In the genomic region with DNA sequence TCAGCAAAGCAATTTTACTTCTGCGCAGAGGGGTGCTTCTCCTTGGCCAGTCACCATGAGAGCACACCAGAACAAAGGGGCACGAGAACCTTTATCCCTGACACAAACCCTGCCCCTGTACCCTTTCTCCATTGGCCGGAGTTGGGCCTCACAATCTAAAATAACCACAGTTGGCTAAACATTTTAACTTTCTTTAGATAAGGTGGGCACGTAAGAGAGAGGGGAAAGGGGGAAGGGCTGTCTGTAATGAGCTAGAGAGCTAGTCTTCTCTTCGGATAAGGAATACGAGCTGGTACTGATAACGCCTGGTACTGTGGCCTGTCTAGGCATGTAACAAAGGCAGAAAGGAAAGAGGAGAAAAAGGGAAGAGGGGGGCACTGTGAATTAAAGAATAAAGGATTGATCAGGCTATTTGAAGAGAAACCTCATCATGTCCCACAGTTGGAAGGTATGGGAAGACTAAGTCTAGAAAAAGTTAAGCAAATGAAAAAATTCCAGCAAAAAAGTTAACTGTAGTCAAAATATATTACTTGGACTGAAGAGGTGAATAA, we compare ENCODE assay signal across 11 cellular contexts. TPM values are rescaled to one million over a fixed set of nuclear protein-coding genes. Genes with fewer than 3 reads are reported as not detected.
DNase-seq lines count a peak whose midpoint lies in the region; ATAC-seq, FAIRE-seq and TF ChIP-seq lines count a peak whose summit lies in the region.
"Had no signal": no experiment of that assay in that cellular context is flagged by ENCODE, and none has a peak within 500 bp of the region (broad histone marks: within the 10 kb centered on the region; RNA-seq: fewer than 3 reads in every experiment).

No MANE protein-coding gene starts in this region.

- H3K4me3 ChIP-seq in left ventricle myocardium inferior (no peak overlapping the region), SU-DHL-6 (ENCODE audit: insufficient read depth, low read length, poor library complexity, severe bottlenecking) (no peak overlapping the region), kidney (ENCODE audit: low read length in 2 of 2) (no peak overlapping the region)

- H3K4me2 ChIP-seq in SU-DHL-6 (ENCODE audit: low read depth, low read length, poor library complexity, severe bottlenecking): peak overlapping the region; percentile 82

- no peak for FAIRE-seq in kidney (lab: Jason Lieb, UNC)

- TF ChIP-seq POLR2A in erythroblast (IDR thresholded peaks at IDR 0.05; ENCODE audit: low read length): peak; percentile 79

- peak overlapping the region; percentile 79 for H3K27ac ChIP-seq in left ventricle myocardium inferior (replicated peaks)
- H3K27ac ChIP-seq in SU-DHL-6 (ENCODE audit: low read depth, low read length): peak overlapping the region; percentile 85
- H3K27ac ChIP-seq in kidney (ENCODE audit: low read depth in 2 of 2, low read length in 2 of 2): no peak overlapping the region

- H3K36me3 Mint-ChIP-seq in type B pancreatic cell: peaks cover 17% of the 10 kb centered on the region

- DNase-seq in left ventricle myocardium inferior (no peak), left cardiac atrium (no peak), erythroblast (lab: John Stamatoyannopoulos, UW) (peak; percentile 77 to 94), type B pancreatic cell (ENCODE audit: extremely low spot score, unreplicated experiment) (no peak), glomerular visceral epithelial cell (ENCODE audit: extremely low spot score) (no peak), NCI-H510A treated with DMSO at 0.1 percent for 48 hours (lab: John Stamatoyannopoulos, UW) (no peak), kidney (no peak)
- DNase-seq: naive B cell; NCI-H1694 treated with DMSO at 0.1 percent for 48 hours; stimulated activated CD4-positive, alpha-beta T cell treated with anti-CD3 and anti-CD28 coated beads, Interleukin-15, amount 100 ng/mL, for 24 hours had no signal

- H3F3A ChIP-seq in SU-DHL-6 (ENCODE audit: insufficient read depth): peaks cover 46% of the 10 kb centered on the region

- TF ChIP-seq CTCF in left ventricle myocardium inferior (IDR thresholded peaks at IDR 0.05; ENCODE audit: borderline replicate concordance) (no peak), SU-DHL-6 (IDR thresholded peaks at IDR 0.05; ENCODE audit: insufficient read depth, low read length, poor library complexity, severe bottlenecking) (no peak), type B pancreatic cell (conservative IDR thresholded peaks at IDR 0.05) (no peak), kidney (IDR thresholded peaks at IDR 0.05; ENCODE audit: borderline replicate concordance, extremely low read depth, insufficient read depth) (no peak)

- no peak for ATAC-seq in left cardiac atrium

- peak overlapping the region; percentile 96 for H3K27ac Mint-ChIP-seq in type B pancreatic cell

- H3K36me3 ChIP-seq in left ventricle myocardium inferior (peaks cover 41% of the 10 kb centered on the region), SU-DHL-6 (ENCODE audit: low read length) (peaks cover 42% of the 10 kb centered on the region), kidney (ENCODE audit: control insufficient read depth in 1 of 2, insufficient read depth in 2 of 2, low read length in 2 of 2) (peaks cover 1 to 15% of the 10 kb centered on the region in 2 donors)

- peak overlapping the region; percentile 75 for H2AFZ ChIP-seq in SU-DHL-6 (ENCODE audit: low read depth, low read length, severe bottlenecking)

- no peaks in the 10 kb centered on the region for H3K27me3 Mint-ChIP-seq in type B pancreatic cell
- H3K27me3 Mint-ChIP-seq: naive B cell had no signal

- intact Hi-C loops in left ventricle myocardium inferior (cut with micrococcal nuclease) (no loop called here), left cardiac atrium (cut with DNase I) (no loop called here), kidney (cut with DNase I) (no loop called here)

- H3K9me3 Mint-ChIP-seq in type B pancreatic cell: no peaks in the 10 kb centered on the region

- H3K79me2 ChIP-seq in SU-DHL-6 (ENCODE audit: insufficient read depth, low read length): peaks cover 32% of the 10 kb centered on the region

- peaks cover 42% of the 10 kb centered on the region for H3K4me1 ChIP-seq in left ventricle myocardium inferior
- H3K4me1 ChIP-seq in kidney (ENCODE audit: control insufficient read depth in 1 of 2, insufficient read depth in 1 of 2, low read depth in 1 of 2, low read length in 2 of 2): peaks cover 7 to 15% of the 10 kb centered on the region in 2 donors

- H3K4me3 Mint-ChIP-seq in type B pancreatic cell: peak overlapping the region; percentile 12

- H3K9ac ChIP-seq in SU-DHL-6 (ENCODE audit: low read length): 0 out of 2 replicates have a peak overlapping the region, but pooled peaks have one; percentile 80
- no peak overlapping the region for H3K9ac ChIP-seq in kidney (ENCODE audit: low read length in 2 of 2)

- peaks cover 7% of the 10 kb centered on the region; the same call in 1 of the 2 replicates for H4K20me1 ChIP-seq in SU-DHL-6 (ENCODE audit: low read depth, low read length)

- H3K4me1 Mint-ChIP-seq in type B pancreatic cell (ENCODE audit: unreplicated experiment): peaks cover 28% of the 10 kb centered on the region

- no peaks in the 10 kb centered on the region for H3K27me3 ChIP-seq in left ventricle myocardium inferior (ENCODE audit: low read depth)
- no peaks in the 10 kb centered on the region for H3K27me3 ChIP-seq in SU-DHL-6 (ENCODE audit: low read length)

- no peaks in the 10 kb centered on the region for H3K9me2 ChIP-seq in SU-DHL-6 (replicated peaks; ENCODE audit: insufficient read depth, low read length)

- H3K9me3 ChIP-seq in left ventricle myocardium inferior (replicated peaks) (no peaks in the 10 kb centered on the region), SU-DHL-6 (ENCODE audit: insufficient read depth, low read length) (no peaks in the 10 kb centered on the region), kidney (ENCODE audit: control insufficient read depth in 1 of 2, low read length in 2 of 2) (no peaks in the 10 kb centered on the region)

RNA-seq across cellular contexts. Expression of gene IARS1, which starts 1.8 kb away (rescaled TPM):
- 54.2 TPM for total RNA-seq in left ventricle myocardium inferior
- 10 to 100 TPM; 50.4 to 73.3 TPM for total RNA-seq in left cardiac atrium
- total RNA-seq in type B pancreatic cell (ENCODE audit: low replicate concordance): 125 and 143 TPM in 2 replicates
- total RNA-seq in kidney: 98.3 TPM
- 30.7 TPM for polyA plus RNA-seq in kidney (ENCODE audit: insufficient read depth, low read depth, low replicate concordance)

RNA-seq across cellular contexts. Expression of gene NOL8, which starts 29.8 kb away (rescaled TPM):
- total RNA-seq in left ventricle myocardium inferior (12.7 TPM), left cardiac atrium (10 to 100 TPM; 13.3 to 17.6 TPM), type B pancreatic cell (ENCODE audit: low replicate concordance) (37.4 and 41.0 TPM in 2 replicates), kidney (32.4 TPM)
- 10.8 TPM for polyA plus RNA-seq in kidney (ENCODE audit: insufficient read depth, low read depth, low replicate concordance)

RNA-seq across cellular contexts. Expression of gene CENPP, which starts 30.4 kb away (rescaled TPM):
- 5.4 TPM for total RNA-seq in left ventricle myocardium inferior
- total RNA-seq in left cardiac atrium: 1 to 10 TPM; 1.9 to 3.2 TPM
- 4.0 and 7.6 TPM in 2 replicates for total RNA-seq in type B pancreatic cell (ENCODE audit: low replicate concordance)
- 4.2 TPM for total RNA-seq in kidney
- 1.2 TPM for polyA plus RNA-seq in kidney (ENCODE audit: insufficient read depth, low read depth, low replicate concordance)

Comparison
In these comparisons a context has a peak if more than half of its experiments do, and no peak if none do; other contexts are left out.
1. DNase-seq: peak in erythroblast (2 of 2); none in left ventricle myocardium inferior (single experiment), left cardiac atrium (single experiment), type B pancreatic cell (single experiment), glomerular visceral epithelial cell (single experiment), NCI-H510A treated with DMSO at 0.1 percent for 48 hours (single experiment) and kidney (single experiment).
2. H3K27ac ChIP-seq: peak in left ventricle myocardium inferior (single experiment) and SU-DHL-6 (single experiment); none in kidney (0 of 2).